In genomic region chr12:125284945-125285344, GRCh38 we compare ENCODE assay signal across 1 cellular context.
TF ChIP-seq lines count a peak whose summit lies in the region.

No MANE protein-coding gene starts in this region.

TF ChIP-seq in H1, 55 proteins besides CTCF, POLR2A, EP300 and RAD21 (continued from another document):
- TF ChIP-seq CHD7 (IDR thresholded peaks at IDR 0.05; ENCODE audit: insufficient replicate concordance, low read length): no peak
- TF ChIP-seq KDM1A (IDR thresholded peaks at IDR 0.05; ENCODE audit: borderline replicate concordance, low read length): no peak
